In the genomic region with DNA sequence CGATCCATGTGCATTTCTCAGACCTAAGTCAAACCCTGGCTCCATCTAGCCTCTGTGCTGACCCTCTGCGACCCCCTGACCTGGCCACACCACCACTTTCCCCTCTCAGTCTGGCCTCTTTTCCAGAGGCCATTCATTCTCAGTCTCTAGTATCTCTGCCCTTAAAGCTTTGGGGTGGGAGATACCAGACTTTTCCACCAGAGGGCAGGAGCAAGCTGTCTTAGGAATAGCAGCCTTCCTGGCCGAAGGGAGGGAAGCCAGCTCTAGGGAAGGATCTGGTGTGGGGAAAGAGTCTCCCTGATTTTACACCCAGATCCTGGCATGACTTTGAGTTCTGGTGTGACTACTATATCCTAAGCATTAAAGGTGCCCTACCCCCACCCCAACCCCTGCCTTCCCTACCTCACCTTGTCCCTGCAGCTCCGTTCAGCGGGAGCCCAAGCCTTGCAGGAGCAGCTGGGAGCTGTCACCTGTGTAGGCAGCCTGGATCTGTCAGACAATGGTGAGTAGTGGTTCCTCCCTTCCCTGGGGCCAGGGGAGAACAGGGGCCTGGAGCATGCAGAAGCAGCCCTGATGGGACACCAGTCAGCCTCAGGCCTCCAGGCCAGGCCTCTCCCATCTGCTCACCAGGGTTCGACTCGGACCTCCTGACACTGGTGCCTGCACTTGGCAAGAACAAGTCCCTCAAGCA, we compare ENCODE assay signal across 8 cellular contexts. TPM values are rescaled to one million over a fixed set of nuclear protein-coding genes. Genes with fewer than 3 reads are reported as not detected.
DNase-seq lines count a peak whose midpoint lies in the region; ATAC-seq, FAIRE-seq and TF ChIP-seq lines count a peak whose summit lies in the region.

No MANE protein-coding gene starts in this region.

- dilution Hi-C loops in IMR-90 (cut with HindIII; ENCODE audit: low sequenced_read_pairs, unreplicated experiment): no loop called here

- in situ Hi-C loops in IMR-90 (cut with MboI; ENCODE audit: low sequenced_read_pairs) (loop anchor here (5.0 kb wide), 1 partner anchor 34 kb away; the partner anchor contains the start of gene PCK2), T47D (cut with HindIII; ENCODE audit: low pct_unique_long_range_greater_than_20kb, low sequenced_read_pairs) (no loop called here)

- no peak overlapping the region for H3K4me3 ChIP-seq in IMR-90 (ENCODE audit: insufficient read depth, low read depth, low read length)
- no peak overlapping the region for H3K4me3 ChIP-seq in spleen

- intact Hi-C loops in IMR-90 (cut with micrococcal nuclease): loop anchor here (1.0 to 2.0 kb wide), 5 partner anchors 32 to 239 kb away; partner anchors contain the start of gene IRF9
- intact Hi-C loops in spleen (cut with DNase I; ENCODE audit: low total_unique reads): no loop called here

- no peak overlapping the region for H2AK5ac ChIP-seq in IMR-90 (ENCODE audit: low read depth, low read length)

- 32% methylated on average over 5 of the region's 7 CpGs; no CpG with 5 or more reads in 1 of the 2 experiments for WGBS in IMR-90 (ENCODE audit: extremely low coverage in 2 of 2, insufficient read length in 1 of 2), 2 experiments
- WGBS in spleen, 5 donors: 52 to 74% (median 65%) methylated on average over 5 to 7 of the region's 7 CpGs

- no peak overlapping the region for H3K56ac ChIP-seq in IMR-90 (ENCODE audit: extremely low read depth, insufficient read depth, low read length)

- no peak overlapping the region for H2BK5ac ChIP-seq in IMR-90 (ENCODE audit: low read depth, low read length, poor library complexity, severe bottlenecking)

- H3K27me3 ChIP-seq in IMR-90 (ENCODE audit: control insufficient read depth, insufficient read depth, low read length) (peaks cover 34% of the 10 kb centered on the region; the same call in 1 of the 2 replicates), spleen (replicated peaks in 1 of 7) (peaks cover 0 to 8% (median 0%) of the 10 kb centered on the region in 7 donors)

- H3K27ac ChIP-seq in IMR-90 (ENCODE audit: insufficient read depth, low read length) (no peak overlapping the region), spleen (no peak overlapping the region)

- peak overlapping the region; percentile 45 for H2AK9ac ChIP-seq in IMR-90 (replicated peaks; ENCODE audit: low read depth, low read length, poor library complexity)

- peak; percentile 98 for ATAC-seq in IMR-90 (ENCODE audit: low read depth)
- no peak for ATAC-seq in GM21717 (IDR thresholded peaks at IDR 0.05; ENCODE audit: unreplicated experiment)

- no peak overlapping the region for H3K9ac ChIP-seq in IMR-90 (ENCODE audit: low read depth, low read length)

- no peak overlapping the region for H2BK15ac ChIP-seq in IMR-90 (ENCODE audit: low read depth, low read length)

- H4K20me1 ChIP-seq in IMR-90 (ENCODE audit: insufficient read depth, low read length): no peaks in the 10 kb centered on the region

- no peak overlapping the region for H2BK20ac ChIP-seq in IMR-90 (ENCODE audit: low read depth, low read length)

- H3K9me3 ChIP-seq in IMR-90 (ENCODE audit: control insufficient read depth, insufficient read depth, low read length) (no peaks in the 10 kb centered on the region), spleen (no peaks in the 10 kb centered on the region)

- TF ChIP-seq CTCF in IMR-90 (conservative IDR thresholded peaks at IDR 0.05; ENCODE audit: low read depth, low read length) (peak; percentile 93), spleen (IDR thresholded peaks at IDR 0.05 in 8 of 11, conservative IDR thresholded peaks at IDR 0.05 in 3 of 11) (peak; percentile 66 to 97 (median 89))

- H3K4ac ChIP-seq in IMR-90 (ENCODE audit: low read depth, low read length): no peak overlapping the region

- no peak for FAIRE-seq in GM12892 (lab: Jason Lieb, UNC)

- no peak overlapping the region for H4K5ac ChIP-seq in IMR-90 (ENCODE audit: low read depth, low read length)

- CTCF ChIA-PET in IMR-90 (lab: Yijun Ruan, JAX): interaction anchor here (0.7 to 2.7 kb wide), 11 partner anchors 8 to 250 kb away, joined by 3 to 41 read pairs (median 4); no protein-coding TSS in a partner anchor

- H4K8ac ChIP-seq in IMR-90 (ENCODE audit: low read depth in 2 of 2, low read length in 2 of 2): no peak overlapping the region

- no peaks in the 10 kb centered on the region for H3K4me1 ChIP-seq in IMR-90 (ENCODE audit: control insufficient read depth, insufficient read depth, low read length)
- peaks cover 0 to 13% (median 0%) of the 10 kb centered on the region in 6 donors for H3K4me1 ChIP-seq in spleen

- no TSS peak for BruUV-seq in IMR-90 (replicated peaks; lab: Mats Ljungman, UMichigan)

- no peak overlapping the region for H3K14ac ChIP-seq in IMR-90 (replicated peaks; ENCODE audit: low read depth, low read length)

- TF ChIP-seq RAD21 in IMR-90 (IDR thresholded peaks at IDR 0.05; ENCODE audit: low read length): peak; percentile 94

- POLR2A ChIA-PET in IMR-90 (lab: Charles Lee; ENCODE audit: unreplicated experiment): no interaction called here

- peak in 11 of 14 donors; percentile 10 to 75 (median 35) for DNase-seq in C1 segment of cervical spinal cord (lab: John Stamatoyannopoulos, UW)
- DNase-seq in GM12892 (ENCODE audit: insufficient read length): peak; percentile 37
- DNase-seq in IMR-90: peak; percentile 64
- DNase-seq in RPMI8226: peak; percentile 60
- peak; percentile 76 to 79 for DNase-seq in T47D (ENCODE audit: low read depth in 1 of 2, low spot score in 1 of 2)
- peak; percentile 70 for DNase-seq in iPS-NIHi7 (ENCODE audit: extremely low spot score)
- peak; percentile 73 for DNase-seq in spleen

- no peak overlapping the region for H2AFZ ChIP-seq in IMR-90 (replicated peaks; ENCODE audit: low read length, poor library complexity)

- H2BK120ac ChIP-seq in IMR-90 (ENCODE audit: low read depth, low read length): no peak overlapping the region

- H3K36me3 ChIP-seq in IMR-90 (ENCODE audit: control insufficient read depth, insufficient read depth, low read length) (no peaks in the 10 kb centered on the region), spleen (no peaks in the 10 kb centered on the region)

- H4K91ac ChIP-seq in IMR-90 (ENCODE audit: insufficient read depth, low read depth, low read length): no peak overlapping the region

- no peak overlapping the region for H3K18ac ChIP-seq in IMR-90 (ENCODE audit: low read depth, low read length)

- H3K9me1 ChIP-seq in IMR-90 (ENCODE audit: insufficient read depth, low read length): no peaks in the 10 kb centered on the region

- H3K4me2 ChIP-seq in IMR-90 (ENCODE audit: low read depth, low read length): no peak overlapping the region

- H3K23ac ChIP-seq in IMR-90 (ENCODE audit: low read depth, low read length): no peak overlapping the region

- H3K79me1 ChIP-seq in IMR-90 (ENCODE audit: low read depth in 1 of 2, low read length in 2 of 2): no peaks in the 10 kb centered on the region

- TF ChIP-seq POLR2A in GM12892 (IDR thresholded peaks at IDR 0.05; ENCODE audit: low read depth, low read length) (no peak), IMR-90 (IDR thresholded peaks at IDR 0.05; ENCODE audit: low read depth, low read length) (no peak), spleen (IDR thresholded peaks at IDR 0.05) (no peak)

TF ChIP-seq in IMR-90, 13 proteins besides CTCF, POLR2A, EP300 and RAD21:
- TF ChIP-seq SMC3 (IDR thresholded peaks at IDR 0.05; ENCODE audit: low read depth, low read length): peak; percentile 88
- no peak for TF ChIP-seq FOS (IDR thresholded peaks at IDR 0.05; ENCODE audit: low read depth, low read length)

RNA-seq across cellular contexts. Expression of gene CARMIL3, which starts 6.6 kb away (rescaled TPM):
- polyA plus RNA-seq in GM12892 (2012; ENCODE audit: missing spikeins): 0.95 TPM
- total RNA-seq in IMR-90 (2012; rRNA removed): under 0.01 TPM in 1 of 2 replicates, not detected in the other
- 0.03 TPM in 1 of 2 replicates, not detected in the other for polyA plus RNA-seq in IMR-90 (2012; rRNA removed)
- 0.01 TPM in 1 of 2 replicates, not detected in the other for polyA plus RNA-seq in IMR-90 (2012; cell fraction: cytosol; rRNA removed)
- 0.10 and 0.23 TPM in 2 replicates for polyA plus RNA-seq in IMR-90 (2012; cell fraction: nucleus; rRNA removed; ENCODE audit: low replicate concordance)
- 1 to 10 TPM in 6 of 7 donors, under 1 TPM in 1; 0.44 to 3.2 (median 1.5) TPM for total RNA-seq in spleen
- polyA plus RNA-seq in spleen: 1 to 10 TPM in 2 of 3 donors, under 1 TPM in 1; 0.39 to 1.8 (median 1.0) TPM

RNA-seq across cellular contexts. Expression of gene CPNE6, which starts 13.0 kb away (rescaled TPM):
- not detected for polyA plus RNA-seq in GM12892 (2012; ENCODE audit: missing spikeins)
- total RNA-seq in IMR-90 (2012; rRNA removed) (not detected in 2 replicates), spleen (under 1 TPM in 1 of 7 donors, not detected in 6; 0.13 TPM)
- polyA plus RNA-seq in IMR-90 (2012; rRNA removed) (not detected in 2 replicates), spleen (under 1 TPM in 1 of 3 donors, not detected in 2; 0.03 TPM)
- not detected in 2 replicates for polyA plus RNA-seq in IMR-90 (2012; cell fraction: cytosol; rRNA removed)
- 0.09 TPM in 1 of 2 replicates, not detected in the other for polyA plus RNA-seq in IMR-90 (2012; cell fraction: nucleus; rRNA removed; ENCODE audit: low replicate concordance)

RNA-seq across cellular contexts. Expression of gene PCK2, which starts 35.7 kb away (rescaled TPM):
- polyA plus RNA-seq in GM12892 (2012; ENCODE audit: missing spikeins): 33.9 TPM
- total RNA-seq in IMR-90 (2012; rRNA removed): 11.1 and 13.4 TPM in 2 replicates
- polyA plus RNA-seq in IMR-90 (2012; rRNA removed): 23.9 and 29.4 TPM in 2 replicates
- 22.8 and 50.7 TPM in 2 replicates for polyA plus RNA-seq in IMR-90 (2012; cell fraction: cytosol; rRNA removed)
- 32.9 and 58.5 TPM in 2 replicates for polyA plus RNA-seq in IMR-90 (2012; cell fraction: nucleus; rRNA removed; ENCODE audit: low replicate concordance)
- total RNA-seq in spleen: 10 to 100 TPM; 31.4 to 52.3 (median 34.9) TPM
- 10 to 100 TPM; 25.3 to 35.7 (median 27.9) TPM for polyA plus RNA-seq in spleen

RNA-seq across cellular contexts. Expression of gene DCAF11, which starts 56.2 kb away (rescaled TPM):
- polyA plus RNA-seq in GM12892 (2012; ENCODE audit: missing spikeins): 41.5 TPM
- total RNA-seq in IMR-90 (2012; rRNA removed) (46.7 and 52.0 TPM in 2 replicates), spleen (100 to 1,000 TPM in 2 of 7 donors, 10 to 100 TPM in 5; 73.8 to 110 (median 80.9) TPM)
- polyA plus RNA-seq in IMR-90 (2012; rRNA removed) (19.0 and 21.0 TPM in 2 replicates), spleen (10 to 100 TPM; 28.7 to 42.5 (median 32.4) TPM)
- polyA plus RNA-seq in IMR-90 (2012; cell fraction: cytosol; rRNA removed): 24.4 and 34.6 TPM in 2 replicates
- 24.9 and 32.5 TPM in 2 replicates for polyA plus RNA-seq in IMR-90 (2012; cell fraction: nucleus; rRNA removed; ENCODE audit: low replicate concordance)

RNA-seq across cellular contexts. Expression of gene NRL, which starts 56.3 kb away (rescaled TPM):
- 0.45 TPM for polyA plus RNA-seq in GM12892 (2012; ENCODE audit: missing spikeins)
- total RNA-seq in IMR-90 (2012; rRNA removed): 0.18 and 0.28 TPM in 2 replicates
- polyA plus RNA-seq in IMR-90 (2012; rRNA removed): 0.70 and 0.85 TPM in 2 replicates
- polyA plus RNA-seq in IMR-90 (2012; cell fraction: cytosol; rRNA removed): 0.38 and 1.2 TPM in 2 replicates
- polyA plus RNA-seq in IMR-90 (2012; cell fraction: nucleus; rRNA removed; ENCODE audit: low replicate concordance): 0.44 and 0.69 TPM in 2 replicates
- total RNA-seq in spleen: 1 to 10 TPM; 2.0 to 7.8 (median 4.2) TPM
- 1 to 10 TPM; 2.7 to 4.7 (median 3.7) TPM for polyA plus RNA-seq in spleen
